In the genomic region with DNA sequence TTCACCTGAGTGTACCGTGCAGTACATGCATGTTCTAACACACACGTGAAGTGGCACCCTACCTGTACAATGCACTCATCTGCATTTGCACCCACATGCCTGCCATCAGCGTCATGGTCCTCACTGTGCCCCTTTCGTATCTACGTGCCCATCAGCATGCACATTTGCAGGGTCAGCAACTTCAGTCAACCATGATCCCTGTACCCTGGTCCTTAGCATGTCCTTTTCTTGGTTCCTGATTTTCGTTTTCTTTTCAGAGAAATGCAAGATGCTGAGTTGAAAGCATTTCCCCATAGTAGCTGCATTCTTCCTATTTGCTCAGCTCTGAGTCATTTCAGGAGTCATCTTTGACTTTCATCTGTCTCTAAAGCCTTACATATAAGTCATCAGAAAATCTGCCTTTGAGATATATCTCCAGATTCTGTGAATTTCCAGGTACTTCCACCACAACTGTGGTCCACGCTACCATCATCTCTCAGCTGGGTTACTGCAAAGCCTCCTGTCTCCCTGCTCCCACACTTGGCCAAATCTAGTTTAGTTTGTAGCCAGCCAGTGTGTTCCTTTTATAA, we compare ENCODE assay signal across 8 cellular contexts.
DNase-seq lines count a peak whose midpoint lies in the region; ATAC-seq lines count a peak whose summit lies in the region.

No MANE protein-coding gene starts in this region.

- peak; percentile 86 for ATAC-seq in HG03103 (IDR thresholded peaks at IDR 0.05; ENCODE audit: low read depth, unreplicated experiment)

- peak; percentile 28 for DNase-seq in 8988T
- DNase-seq in GM19238 (ENCODE audit: insufficient read length, low spot score), result peak; percentile 40
- peak; percentile 63 for DNase-seq in activated CD8-positive, alpha-beta memory T cell treated with anti-CD3 and anti-CD28 coated beads, Interleukin-2, amount 50 U/mL, for 48 hours
- peak; percentile 66 for DNase-seq in stimulated activated CD8-positive, alpha-beta memory T cell treated with anti-CD3 and anti-CD28 coated beads, Interleukin-4, amount 100 ng/mL, for 48 hours
- no peak for DNase-seq in DMS153 treated with DMSO at 0.1 percent for 48 hours (lab: John Stamatoyannopoulos, UW; ENCODE audit: unreplicated experiment)
- no peak for DNase-seq in GDM1 (lab: John Stamatoyannopoulos, UW)
- DNase-seq in glomerular visceral epithelial cell (ENCODE audit: extremely low spot score), result no peak

Comparison
In these comparisons a context has a peak if more than half of its experiments do, and no peak if none do; other contexts are left out.
1. DNase-seq: peak in 8988T (single experiment), GM19238 (single experiment), activated CD8-positive, alpha-beta memory T cell treated with anti-CD3 and anti-CD28 coated beads, Interleukin-2, amount 50 U/mL, for 48 hours (single experiment) and stimulated activated CD8-positive, alpha-beta memory T cell treated with anti-CD3 and anti-CD28 coated beads, Interleukin-4, amount 100 ng/mL, for 48 hours (single experiment); none in DMS153 treated with DMSO at 0.1 percent for 48 hours (single experiment), GDM1 (single experiment) and glomerular visceral epithelial cell (single experiment).